In genomic region chr12:103840881-103841689, GRCh38 we compare ENCODE assay signal across 8 cellular contexts. TPM values are rescaled to one million over a fixed set of nuclear protein-coding genes. Genes with fewer than 3 reads are reported as not detected.
DNase-seq lines count a peak whose midpoint lies in the region; ATAC-seq and TF ChIP-seq lines count a peak whose summit lies in the region.

Gene NT5DC3 (minus strand): TSS chr12:103841234. CDS start chr12:103841156, 78 bp downstream.

- no peaks in the 10 kb centered on the region for H3K9me3 ChIP-seq in A673 (ENCODE audit: low read depth, low read length, poor library complexity, severe bottlenecking)

- peak within 1 kb of the TSS; percentile 77 for H3K27ac ChIP-seq in A673 (ENCODE audit: low read depth, low read length, poor library complexity, severe bottlenecking)
- no peak within 1 kb of the TSS for H3K27ac ChIP-seq in caudate nucleus (ENCODE audit: low read depth, low read length)

- BruUV-seq in A673 (replicated peaks; lab: Mats Ljungman, UMichigan) = no TSS peak

- intact Hi-C loops in A673 (cut with micrococcal nuclease; ENCODE audit: unreplicated experiment) = no loop called here

- no peak for TF ChIP-seq CTCF in A673 (conservative IDR thresholded peaks at IDR 0.05; ENCODE audit: low read depth, low read length)

- H3K4me3 ChIP-seq in A673 (ENCODE audit: low read depth, low read length, poor library complexity, severe bottlenecking) = peak within 1 kb of the TSS; percentile 82

- peak; percentile 89 for TF ChIP-seq POLR2A in GM18526 (IDR thresholded peaks at IDR 0.05; ENCODE audit: extremely low read depth, insufficient read length)

- DNase-seq in A673 (ENCODE audit: low spot score) (peak; percentile 90), NCI-H2171 treated with DMSO at 0.1 percent for 48 hours (lab: John Stamatoyannopoulos, UW) (peak; percentile 80), caudate nucleus (lab: John Stamatoyannopoulos, UW) (peak in 59 of 61 donors; percentile 7 to 90 (median 66)), islet precursor cell (peak; percentile 96)
- peak; percentile 71 to 76 (median 72) for DNase-seq in activated CD4-positive, CD25-positive, alpha-beta regulatory T cell (lab: John Stamatoyannopoulos, UW)
- peak; percentile 72 to 80 (median 72) for DNase-seq in stimulated activated CD4-positive, alpha-beta T cell treated with anti-CD3 and anti-CD28 coated beads, Interleukin-12 subunit alpha, Interleukin-12 subunit beta, amount 100 ng/mL, for 48 hours (ENCODE audit: low read depth in 2 of 3, low spot score in 1 of 3)

- POLR2A ChIA-PET in A673 (lab: Charles Lee; ENCODE audit: low non-redundant PET) = no interaction called here

- CTCF ChIA-PET in A673 (lab: Charles Lee) = no interaction called here

- H3K27me3 ChIP-seq in A673 (replicated peaks; ENCODE audit: insufficient read depth, low read depth, low read length, poor library complexity) = no peaks in the 10 kb centered on the region

- no peaks in the 10 kb centered on the region for H3K36me3 ChIP-seq in A673 (ENCODE audit: insufficient read depth, low read length, poor library complexity, severe bottlenecking)

- ATAC-seq in HG03060 (IDR thresholded peaks at IDR 0.05; ENCODE audit: low read depth, unreplicated experiment) = peak; percentile 40

- peaks cover 5% of the 10 kb centered on the region for H3K4me1 ChIP-seq in A673 (ENCODE audit: insufficient read depth, low read length, poor library complexity, severe bottlenecking)

RNA-seq across cellular contexts. Expression of gene NT5DC3, which starts in this region (rescaled TPM):
- 18.2 and 19.7 TPM in 2 replicates for total RNA-seq in A673 (2021)
